19 cellular contexts compared by ENCODE assay signal in genomic region chr7:70303309-70303708, GRCh38.
DNase-seq lines count a peak whose midpoint lies in the region; TF ChIP-seq lines count a peak whose summit lies in the region.
"Had no signal": no experiment of that assay in that cellular context is flagged by ENCODE, and none has a peak within 500 bp of the region (broad histone marks: within the 10 kb centered on the region; RNA-seq: fewer than 3 reads in every experiment).

No MANE protein-coding gene starts in this region.

- H3K9me3 Mint-ChIP-seq in activated CD4-positive, alpha-beta T cell treated with anti-CD3 and anti-CD28 coated beads, Interleukin-2, amount 10 ng/mL, durations not matched to agents 24 days and 14 days: no peaks in the 10 kb centered on the region
- H3K9me3 Mint-ChIP-seq in immature natural killer cell (no peaks in the 10 kb centered on the region), HFFc6 (peaks cover 52% of the 10 kb centered on the region)
- H3K9me3 Mint-ChIP-seq: H9 had no signal

- H3K27me3 ChIP-seq in Loucy (ENCODE audit: insufficient read depth, low read length, poor library complexity, severe bottlenecking): no peaks in the 10 kb centered on the region
- H3K27me3 ChIP-seq in right atrium auricular region: no peaks in the 10 kb centered on the region

- no peaks in the 10 kb centered on the region for H4K20me1 ChIP-seq in Loucy (ENCODE audit: insufficient read depth, low read length, poor library complexity, severe bottlenecking)

- intact Hi-C loops in activated CD4-positive, alpha-beta T cell treated with anti-CD3 and anti-CD28 coated beads, Interleukin-2, amount 10 ng/mL, durations not matched to agents 24 days and 14 days (cut with micrococcal nuclease): no loop called here

- no peak overlapping the region for H3K4me3 ChIP-seq in Loucy (ENCODE audit: low read length, poor library complexity, severe bottlenecking)
- H3K4me3 ChIP-seq in right atrium auricular region: no peak overlapping the region
- H3K4me3 ChIP-seq: PC-9 had no signal

- no peak overlapping the region for H3K4me3 Mint-ChIP-seq in activated CD4-positive, alpha-beta T cell treated with anti-CD3 and anti-CD28 coated beads, Interleukin-2, amount 10 ng/mL, durations not matched to agents 24 days and 14 days
- H3K4me3 Mint-ChIP-seq in immature natural killer cell (peak overlapping the region in 3 of 5 donors; percentile 2 to 8 (median 2)), HFFc6 (no peak overlapping the region)
- H3K4me3 Mint-ChIP-seq: CD4-positive, CD25-positive, alpha-beta regulatory T cell; H9 had no signal

- H3K27ac ChIP-seq in right atrium auricular region: no peak overlapping the region
- H3K27ac ChIP-seq: PC-9, RWPE1 had no signal

- H3K4me2 ChIP-seq in Loucy (ENCODE audit: low read depth, low read length, poor library complexity, severe bottlenecking): peak overlapping the region; percentile 75
- H3K4me2 ChIP-seq: PC-9 had no signal

- in situ Hi-C loops in GM13977 (cut with MboI; ENCODE audit: low pct_unique_long_range_greater_than_20kb, low sequenced_read_pairs, unreplicated experiment): no loop called here

- H3K9me2 ChIP-seq in Loucy (replicated peaks; ENCODE audit: low read depth, low read length): no peaks in the 10 kb centered on the region

- H3K9me3 ChIP-seq in Loucy (ENCODE audit: insufficient read depth, low read depth, low read length): no peaks in the 10 kb centered on the region
- no peaks in the 10 kb centered on the region for H3K9me3 ChIP-seq in right atrium auricular region

- TF ChIP-seq CTCF in GM13977 (IDR thresholded peaks at IDR 0.05; ENCODE audit: extremely low read depth, insufficient read depth, missing control alignments): no peak
- 0 out of 2 replicates have a peak, but pooled peaks have one; percentile 20 for TF ChIP-seq CTCF in Loucy (conservative IDR thresholded peaks at IDR 0.05; ENCODE audit: low read length)
- no peak for TF ChIP-seq CTCF in right atrium auricular region (IDR thresholded peaks at IDR 0.05)
- TF ChIP-seq CTCF in HFFc6 (IDR thresholded peaks at IDR 0.05): no peak

- DNase-seq in activated CD4-positive, alpha-beta T cell treated with anti-CD3 and anti-CD28 coated beads, Interleukin-2, amount 10 ng/mL, durations not matched to agents 24 days and 14 days: peak; percentile 59
- DNase-seq in activated CD4-positive, alpha-beta T cell treated with anti-CD3 and anti-CD28 coated beads for 1 hour: no peak
- DNase-seq in GM13977 (ENCODE audit: low spot score): peak; percentile 14
- DNase-seq in immature natural killer cell: peak in 2 of 3 donors; percentile 7 to 14
- DNase-seq in right atrium auricular region (ENCODE audit: low spot score): no peak
- DNase-seq in NCI-H2081 (lab: John Stamatoyannopoulos, UW): no peak
- DNase-seq in HFFc6: no peak
- DNase-seq: 8988T; CD4-positive, CD25-positive, alpha-beta regulatory T cell; COR-L47; DMS 273 treated with DMSO at 0.1 percent for 48 hours; H9; IMR-90; NCI-H187; NCI-H2227 treated with DMSO at 0.1 percent for 48 hours; NCI-H524; PC-9 had no signal

- H3K4me1 ChIP-seq in Loucy (ENCODE audit: insufficient read depth, low read length, poor library complexity, severe bottlenecking) (peaks cover 67% of the 10 kb centered on the region), right atrium auricular region (no peaks in the 10 kb centered on the region)

- peaks cover 9% of the 10 kb centered on the region for H3K4me1 Mint-ChIP-seq in activated CD4-positive, alpha-beta T cell treated with anti-CD3 and anti-CD28 coated beads, Interleukin-2, amount 10 ng/mL, durations not matched to agents 24 days and 14 days
- H3K4me1 Mint-ChIP-seq in immature natural killer cell: peaks cover 41 to 47% of the 10 kb centered on the region in 2 donors
- no peaks in the 10 kb centered on the region for H3K4me1 Mint-ChIP-seq in HFFc6 (ENCODE audit: low read depth)

- H3K36me3 ChIP-seq in Loucy (ENCODE audit: insufficient read depth, low read length) (no peaks in the 10 kb centered on the region), right atrium auricular region (no peaks in the 10 kb centered on the region)

- peaks cover 15% of the 10 kb centered on the region for H3F3A ChIP-seq in Loucy (ENCODE audit: low read depth)

- no peak overlapping the region for H2AFZ ChIP-seq in Loucy (ENCODE audit: low read length)
- H2AFZ ChIP-seq: PC-9 had no signal

- H3K27ac Mint-ChIP-seq in activated CD4-positive, alpha-beta T cell treated with anti-CD3 and anti-CD28 coated beads, Interleukin-2, amount 10 ng/mL, durations not matched to agents 24 days and 14 days: no peak overlapping the region
- H3K27ac Mint-ChIP-seq in immature natural killer cell (peak overlapping the region in 1 of 6 donors; percentile 48), HFFc6 (no peak overlapping the region)
- H3K27ac Mint-ChIP-seq: CD4-positive, CD25-positive, alpha-beta regulatory T cell had no signal

- H3K36me3 Mint-ChIP-seq in activated CD4-positive, alpha-beta T cell treated with anti-CD3 and anti-CD28 coated beads, Interleukin-2, amount 10 ng/mL, durations not matched to agents 24 days and 14 days (ENCODE audit: low read depth): no peaks in the 10 kb centered on the region
- H3K36me3 Mint-ChIP-seq in immature natural killer cell (peaks cover 0 to 3% (median 0%) of the 10 kb centered on the region in 3 donors), HFFc6 (ENCODE audit: low read depth) (no peaks in the 10 kb centered on the region)

- no peaks in the 10 kb centered on the region for H3K27me3 Mint-ChIP-seq in activated CD4-positive, alpha-beta T cell treated with anti-CD3 and anti-CD28 coated beads, Interleukin-2, amount 10 ng/mL, durations not matched to agents 24 days and 14 days
- H3K27me3 Mint-ChIP-seq in immature natural killer cell (ENCODE audit: low read depth in 3 of 3): peaks cover 0 to 6% (median 2%) of the 10 kb centered on the region in 3 donors
- H3K27me3 Mint-ChIP-seq in HFFc6 (ENCODE audit: insufficient read depth): peaks cover 3% of the 10 kb centered on the region; the same call in 1 of the 2 replicates
- H3K27me3 Mint-ChIP-seq: CD4-positive, CD25-positive, alpha-beta regulatory T cell had no signal

- no peaks in the 10 kb centered on the region for H3K79me2 ChIP-seq in Loucy (ENCODE audit: insufficient read depth, low read length)

- H3K9ac ChIP-seq in Loucy (ENCODE audit: low read depth, low read length, poor library complexity, severe bottlenecking): no peak overlapping the region

Comparison
In these comparisons a context has a peak if more than half of its experiments do, and no peak if none do; other contexts are left out.
1. DNase-seq: peak in activated CD4-positive, alpha-beta T cell treated with anti-CD3 and anti-CD28 coated beads, Interleukin-2, amount 10 ng/mL, durations not matched to agents 24 days and 14 days (single experiment), GM13977 (single experiment) and immature natural killer cell (2 of 3); none in activated CD4-positive, alpha-beta T cell treated with anti-CD3 and anti-CD28 coated beads for 1 hour (single experiment), right atrium auricular region (single experiment), NCI-H2081 (0 of 2) and HFFc6 (single experiment).
2. H3K4me3 Mint-ChIP-seq: peak in immature natural killer cell (3 of 5); none in activated CD4-positive, alpha-beta T cell treated with anti-CD3 and anti-CD28 coated beads, Interleukin-2, amount 10 ng/mL, durations not matched to agents 24 days and 14 days (single experiment) and HFFc6 (single experiment).